10 cellular contexts compared by ENCODE assay signal in genomic region chr5:173789031-173789920, GRCh38.
DNase-seq lines count a peak whose midpoint lies in the region; ATAC-seq and TF ChIP-seq lines count a peak whose summit lies in the region.
"Had no signal": no experiment of that assay in that cellular context is flagged by ENCODE, and none has a peak within 500 bp of the region (broad histone marks: within the 10 kb centered on the region; RNA-seq: fewer than 3 reads in every experiment).

No MANE protein-coding gene starts in this region.

- no peaks in the 10 kb centered on the region for H3K27me3 ChIP-seq in right atrium auricular region
- H3K27me3 ChIP-seq in OCI-LY1 (ENCODE audit: insufficient read depth, low read length), result no peaks in the 10 kb centered on the region
- H3K27me3 ChIP-seq in stomach, result no peaks in the 10 kb centered on the region
- no peaks in the 10 kb centered on the region for H3K27me3 ChIP-seq in transverse colon
- H3K27me3 ChIP-seq: neutrophil had no signal

- H3K9me2 ChIP-seq in OCI-LY1 (ENCODE audit: low read depth, low read length), result no peaks in the 10 kb centered on the region

- ATAC-seq in left ventricle myocardium superior, result peak; percentile 25

- peak overlapping the region; percentile 33; the same call in 1 of the 2 replicates for H3K4me2 ChIP-seq in OCI-LY1 (ENCODE audit: low read length)

- H3K36me3 ChIP-seq in right atrium auricular region (no peaks in the 10 kb centered on the region), OCI-LY1 (ENCODE audit: insufficient read depth, low read length) (no peaks in the 10 kb centered on the region), stomach (no peaks in the 10 kb centered on the region), transverse colon (no peaks in the 10 kb centered on the region)
- H3K36me3 ChIP-seq: neutrophil had no signal

- H3K4me3 ChIP-seq in right atrium auricular region (no peak overlapping the region), OCI-LY1 (ENCODE audit: low read depth, low read length, poor library complexity, severe bottlenecking) (no peak overlapping the region), fibroblast of mammary gland (ENCODE audit: control insufficient read depth, low read depth, low read length) (no peak overlapping the region), stomach (no peak overlapping the region), transverse colon (no peak overlapping the region)

- H3K9me3 ChIP-seq in right atrium auricular region (no peaks in the 10 kb centered on the region), OCI-LY1 (ENCODE audit: low read length) (no peaks in the 10 kb centered on the region), stomach (no peaks in the 10 kb centered on the region), transverse colon (no peaks in the 10 kb centered on the region)
- H3K9me3 ChIP-seq: neutrophil had no signal

- peak overlapping the region; percentile 17; the same call in 1 of the 2 replicates for H3K9ac ChIP-seq in OCI-LY1 (ENCODE audit: low read length)

- no peaks in the 10 kb centered on the region for H4K20me1 ChIP-seq in OCI-LY1 (ENCODE audit: insufficient read depth, low read length)

- H3K27ac ChIP-seq in right atrium auricular region, result no peak overlapping the region
- H3K27ac ChIP-seq in OCI-LY1 (ENCODE audit: low read depth, low read length, poor library complexity, severe bottlenecking), result peak overlapping the region; percentile 64
- H3K27ac ChIP-seq in stomach, result peak overlapping the region in 1 of 5 donors; percentile 6
- H3K27ac ChIP-seq in transverse colon, result peak overlapping the region in 2 of 4 donors; percentile 23 to 29
- H3K27ac ChIP-seq: neutrophil had no signal

- DNase-seq in left ventricle myocardium superior (no peak), right atrium auricular region (ENCODE audit: low spot score) (no peak), fibroblast of mammary gland (ENCODE audit: low read depth) (peak; percentile 89), stomach (peak; percentile 25), transverse colon (no peak), epidermal melanocyte (ENCODE audit: insufficient read length, low spot score) (no peak), NCI-H1930 (lab: John Stamatoyannopoulos, UW) (no peak)
- DNase-seq: effector CD4-positive, alpha-beta T cell had no signal

- in situ Hi-C loops in transverse colon (cut with MboI; ENCODE audit: low pct_ligation_motif_present in 1 of 4, low pct_unique_long_range_greater_than_20kb in 1 of 4, low sequenced_read_pairs in 3 of 4), result no loop called here

- H2AFZ ChIP-seq in OCI-LY1 (ENCODE audit: low read length), result no peak overlapping the region

- no peak for TF ChIP-seq CTCF in right atrium auricular region (IDR thresholded peaks at IDR 0.05)
- TF ChIP-seq CTCF in OCI-LY1 (IDR thresholded peaks at IDR 0.05; ENCODE audit: low read length), result no peak
- TF ChIP-seq CTCF in fibroblast of mammary gland (conservative IDR thresholded peaks at IDR 0.05; ENCODE audit: control insufficient read depth, insufficient read depth, low read depth, low read length), result no peak
- TF ChIP-seq CTCF in stomach (IDR thresholded peaks at IDR 0.05), result no peak
- no peak for TF ChIP-seq CTCF in transverse colon (IDR thresholded peaks at IDR 0.05)

- TF ChIP-seq EP300 in stomach (IDR thresholded peaks at IDR 0.05), result no peak
- TF ChIP-seq EP300 in transverse colon (IDR thresholded peaks at IDR 0.05; ENCODE audit: low read depth), result no peak

- no peaks in the 10 kb centered on the region for H3F3A ChIP-seq in OCI-LY1 (ENCODE audit: insufficient read depth, low read length)

- no peaks in the 10 kb centered on the region for H3K79me2 ChIP-seq in OCI-LY1 (ENCODE audit: insufficient read depth, low read length)

- H3K4me1 ChIP-seq in right atrium auricular region, result no peaks in the 10 kb centered on the region
- peaks cover 86% of the 10 kb centered on the region for H3K4me1 ChIP-seq in OCI-LY1 (ENCODE audit: insufficient read depth, low read length, severe bottlenecking)
- peaks cover 7 to 20% (median 12%) of the 10 kb centered on the region in 4 donors for H3K4me1 ChIP-seq in stomach
- H3K4me1 ChIP-seq in transverse colon, result peaks cover 6 to 16% (median 13%) of the 10 kb centered on the region in 4 donors

- TF ChIP-seq POLR2A in stomach (IDR thresholded peaks at IDR 0.05) (no peak), transverse colon (IDR thresholded peaks at IDR 0.05) (no peak)

- 69 to 84% (median 71%) methylated on average over 11 of the region's 11 CpGs for WGBS in stomach, 5 donors
- 74 to 92% methylated on average over 2 to 11 of the region's 11 CpGs for WGBS in transverse colon (ENCODE audit: low coverage in 1 of 2), 2 donors

- intact Hi-C loops in left ventricle myocardium superior (cut with micrococcal nuclease), result no loop called here
- intact Hi-C loops in stomach (cut with DNase I; ENCODE audit: low total_unique reads), result no loop called here
- intact Hi-C loops in transverse colon (cut with DNase I; ENCODE audit: low total_unique reads), result no loop called here

Comparison
In these comparisons a context has a peak if more than half of its experiments do, and no peak if none do; other contexts are left out.
1. DNase-seq: peak in fibroblast of mammary gland (single experiment) and stomach (single experiment); none in left ventricle myocardium superior (single experiment), right atrium auricular region (single experiment), transverse colon (single experiment), epidermal melanocyte (single experiment) and NCI-H1930 (0 of 2).